Comparison of ENCODE assay signal across 24 cellular contexts in genomic region chr7:48116043-48116442, GRCh38. TPM values are rescaled to one million over a fixed set of nuclear protein-coding genes. Genes with fewer than 3 reads are reported as not detected.
"Had no signal": no experiment of that assay in that cellular context is flagged by ENCODE, and none has a peak within 500 bp of the region (broad histone marks: within the 10 kb centered on the region; RNA-seq: fewer than 3 reads in every experiment).

No MANE protein-coding gene starts in this region.

- H3K4me1 Mint-ChIP-seq: stimulated activated memory B cell treated with anti-CD40 and anti-IgM and Interleukin-4, amounts not matched to agents 10 μg/mL and 1 μg/mL and 100 μg/mL, for 72 hours had no signal

- H3K9me3 Mint-ChIP-seq: naive thymus-derived CD4-positive, alpha-beta T cell; stimulated activated memory B cell treated with anti-CD40 and anti-IgM and Interleukin-4, amounts not matched to agents 10 μg/mL and 1 μg/mL and 100 μg/mL, for 72 hours had no signal

- H3K36me3 Mint-ChIP-seq: naive thymus-derived CD4-positive, alpha-beta T cell; stimulated activated memory B cell treated with anti-CD40 and anti-IgM and Interleukin-4, amounts not matched to agents 10 μg/mL and 1 μg/mL and 100 μg/mL, for 72 hours had no signal

- ATAC-seq: heart right ventricle; left cardiac atrium; left lung; naive thymus-derived CD4-positive, alpha-beta T cell; right cardiac atrium; stimulated activated naive CD8-positive, alpha-beta T cell treated with anti-CD3 and anti-CD28 coated beads, Interleukin-15, Interleukin-2, amounts not matched to agents 100 U/mL and 50 U/mL, for 24 hours had no signal

- DNase-seq: colonic mucosa; dermis blood vessel endothelial cell; effector memory CD4-positive, alpha-beta T cell; erythroblast; esophagus squamous epithelium; foreskin melanocyte; glutamatergic neuron; heart right ventricle; hippocampal formation; left cardiac atrium; left lung; mesendoderm; midbrain; naive thymus-derived CD4-positive, alpha-beta T cell; nephron progenitor cell; right cardiac atrium; spleen; stimulated activated CD4-positive, alpha-beta T cell treated with anti-CD3 and anti-CD28 coated beads, Interleukin-4, amount 100 ng/mL, for 4 hours; stimulated activated naive CD8-positive, alpha-beta T cell treated with anti-CD3 and anti-CD28 coated beads, Interleukin-15, Interleukin-2, amounts not matched to agents 100 U/mL and 50 U/mL, for 24 hours; substantia nigra; testis; tibial artery had no signal

- H3K27ac Mint-ChIP-seq: naive thymus-derived CD4-positive, alpha-beta T cell; nephron progenitor cell; stimulated activated memory B cell treated with anti-CD40 and anti-IgM and Interleukin-4, amounts not matched to agents 10 μg/mL and 1 μg/mL and 100 μg/mL, for 72 hours had no signal

- H3K27me3 Mint-ChIP-seq: stimulated activated memory B cell treated with anti-CD40 and anti-IgM and Interleukin-4, amounts not matched to agents 10 μg/mL and 1 μg/mL and 100 μg/mL, for 72 hours had no signal

- H3K4me3 Mint-ChIP-seq: naive thymus-derived CD4-positive, alpha-beta T cell; nephron progenitor cell; stimulated activated memory B cell treated with anti-CD40 and anti-IgM and Interleukin-4, amounts not matched to agents 10 μg/mL and 1 μg/mL and 100 μg/mL, for 72 hours had no signal

RNA-seq across cellular contexts. Expression of gene ABCA13, which starts 55.2 kb away (rescaled TPM):
- total RNA-seq: lung microvascular endothelial cell, right cardiac atrium had no signal
